In genomic region chr4:79576480-79576803, GRCh38 we compare ENCODE assay signal across 8 cellular contexts.
A peak's percentile ranks its signal among the peaks of the same experiment; 100 is the strongest.
DNase-seq lines count a peak whose midpoint lies in the region; ATAC-seq and TF ChIP-seq lines count a peak whose summit lies in the region.

No MANE protein-coding gene starts in this region.

- H3K4me1 Mint-ChIP-seq in stimulated activated naive CD8-positive, alpha-beta T cell treated with anti-CD3 and anti-CD28 coated beads, Interleukin-15, amount 100 ng/mL, for 72 hours, result no peaks in the 10 kb centered on the region

- TF ChIP-seq POLR2A in sigmoid colon (IDR thresholded peaks at IDR 0.05), result no peak

- TF ChIP-seq CTCF in fibroblast of the aortic adventitia (IDR thresholded peaks at IDR 0.05; ENCODE audit: insufficient read depth, low read length), result peak; percentile 66
- TF ChIP-seq CTCF in sigmoid colon (IDR thresholded peaks at IDR 0.05), result peak in 3 of 4 experiments; percentile 31 to 39 (median 36)

- peak; percentile 76 for ATAC-seq in stimulated activated naive CD8-positive, alpha-beta T cell treated with anti-CD3 and anti-CD28 coated beads, Interleukin-15, amount 100 ng/mL, for 72 hours
- ATAC-seq in stimulated activated naive CD8-positive, alpha-beta T cell treated with anti-CD3 and anti-CD28 coated beads, Interleukin-15, Interleukin-2, amounts not matched to agents 100 U/mL and 50 U/mL, for 24 hours, result no peak
- no peak for ATAC-seq in HG03135 (IDR thresholded peaks at IDR 0.05; ENCODE audit: unreplicated experiment)

- TF ChIP-seq EP300 in sigmoid colon (IDR thresholded peaks at IDR 0.05), result no peak

- H3K27ac ChIP-seq in sigmoid colon, result peak overlapping the region in 3 of 4 donors; percentile 0 to 61 (median 54)

- peaks cover 0 to 19% (median 9%) of the 10 kb centered on the region in 4 donors for H3K4me1 ChIP-seq in sigmoid colon

- no peak overlapping the region for H3K4me3 Mint-ChIP-seq in stimulated activated naive CD8-positive, alpha-beta T cell treated with anti-CD3 and anti-CD28 coated beads, Interleukin-15, amount 100 ng/mL, for 72 hours

- H3K4me3 ChIP-seq in fibroblast of the aortic adventitia (ENCODE audit: low read depth, low read length), result no peak overlapping the region
- H3K4me3 ChIP-seq in sigmoid colon, result no peak overlapping the region

- no peaks in the 10 kb centered on the region for H3K36me3 ChIP-seq in sigmoid colon

- no peaks in the 10 kb centered on the region for H3K27me3 Mint-ChIP-seq in stimulated activated naive CD8-positive, alpha-beta T cell treated with anti-CD3 and anti-CD28 coated beads, Interleukin-15, amount 100 ng/mL, for 72 hours

- no peak overlapping the region for H3K27ac Mint-ChIP-seq in stimulated activated naive CD8-positive, alpha-beta T cell treated with anti-CD3 and anti-CD28 coated beads, Interleukin-15, amount 100 ng/mL, for 72 hours

- no peak for DNase-seq in stimulated activated naive CD8-positive, alpha-beta T cell treated with anti-CD3 and anti-CD28 coated beads, Interleukin-15, amount 100 ng/mL, for 72 hours
- DNase-seq in stimulated activated naive CD8-positive, alpha-beta T cell treated with anti-CD3 and anti-CD28 coated beads, Interleukin-15, Interleukin-2, amounts not matched to agents 100 U/mL and 50 U/mL, for 24 hours, result no peak
- DNase-seq in HT1080 (ENCODE audit: low read depth), result peak; percentile 45
- DNase-seq in SHP77 (lab: John Stamatoyannopoulos, UW), result peak; percentile 5 to 31
- peak; percentile 51 for DNase-seq in fibroblast of the aortic adventitia (ENCODE audit: low read depth)
- no peak for DNase-seq in sigmoid colon
- DNase-seq in OCI-M2 (lab: John Stamatoyannopoulos, UW; ENCODE audit: unreplicated experiment), result no peak

- intact Hi-C loops in sigmoid colon (cut with DNase I), result loop anchor here (1.0 to 10.0 kb wide), 2 partner anchors 534 to 622 kb away; no protein-coding TSS in a partner anchor

- 25 to 36% methylated on average over 6 of the region's 6 CpGs for WGBS in sigmoid colon, 2 donors

- H3K27me3 ChIP-seq in sigmoid colon, result no peaks in the 10 kb centered on the region

- H3K9me3 Mint-ChIP-seq in stimulated activated naive CD8-positive, alpha-beta T cell treated with anti-CD3 and anti-CD28 coated beads, Interleukin-15, amount 100 ng/mL, for 72 hours, result no peaks in the 10 kb centered on the region

- no peaks in the 10 kb centered on the region for H3K9me3 ChIP-seq in sigmoid colon

Comparison
In these comparisons a context has a peak if more than half of its experiments do, and no peak if none do; other contexts are left out.
1. DNase-seq: peak in HT1080 (single experiment), SHP77 (2 of 2) and fibroblast of the aortic adventitia (single experiment); none in stimulated activated naive CD8-positive, alpha-beta T cell treated with anti-CD3 and anti-CD28 coated beads, Interleukin-15, amount 100 ng/mL, for 72 hours (0 of 2), stimulated activated naive CD8-positive, alpha-beta T cell treated with anti-CD3 and anti-CD28 coated beads, Interleukin-15, Interleukin-2, amounts not matched to agents 100 U/mL and 50 U/mL, for 24 hours (single experiment), sigmoid colon (single experiment) and OCI-M2 (single experiment).